17 cellular contexts compared by ENCODE assay signal in genomic region chr9:6631207-6631512, GRCh38. TPM values are rescaled to one million over a fixed set of nuclear protein-coding genes. Genes with fewer than 3 reads are reported as not detected.
A peak's percentile ranks its signal among the peaks of the same experiment; 100 is the strongest.
DNase-seq lines count a peak whose midpoint lies in the region; ATAC-seq and TF ChIP-seq lines count a peak whose summit lies in the region.
"Had no signal": no experiment of that assay in that cellular context is flagged by ENCODE, and none has a peak within 500 bp of the region (broad histone marks: within the 10 kb centered on the region; RNA-seq: fewer than 3 reads in every experiment).

No MANE protein-coding gene starts in this region.

- no peak overlapping the region for H2BK5ac ChIP-seq in H9 (ENCODE audit: insufficient read length, low read length)

- H3K9me3 Mint-ChIP-seq in H9, result no peaks in the 10 kb centered on the region
- H3K9me3 Mint-ChIP-seq: neural crest cell; stimulated activated naive CD8-positive, alpha-beta T cell treated with anti-CD3 and anti-CD28 coated beads, Interleukin-15, Interleukin-2, amounts not matched to agents 100 ng/mL and 50 ng/mL, for 24 hours had no signal

- H3K4me3 Mint-ChIP-seq in H9, result no peak overlapping the region
- H3K4me3 Mint-ChIP-seq: neural crest cell; stimulated activated naive CD8-positive, alpha-beta T cell treated with anti-CD3 and anti-CD28 coated beads, Interleukin-15, Interleukin-2, amounts not matched to agents 100 ng/mL and 50 ng/mL, for 24 hours had no signal

- no peak overlapping the region for H4K8ac ChIP-seq in H9 (replicated peaks; ENCODE audit: insufficient read length, low read depth, low read length)

- no peak overlapping the region for H3K4ac ChIP-seq in H9 (ENCODE audit: low read depth, low read length)

- H3K23ac ChIP-seq in H9 (ENCODE audit: insufficient read length, low read depth, low read length), result no peak overlapping the region

- no peak overlapping the region for H2BK120ac ChIP-seq in H9 (ENCODE audit: low read depth, low read length, poor library complexity, severe bottlenecking)

- DNase-seq in Caki2 (ENCODE audit: low read depth) (peak; percentile 47), H9 (no peak), tibial artery (no peak), NCI-H146 (lab: John Stamatoyannopoulos, UW) (no peak), GM19240 (ENCODE audit: insufficient read length, low spot score) (no peak), ovary (no peak)
- DNase-seq: HCEC 1CT; Kasumi-1; NCI-H2171; sigmoid colon; stimulated activated CD4-positive, alpha-beta T cell treated with anti-CD3 and anti-CD28 coated beads, Interleukin-4, amount 100 ng/mL, for 4 hours had no signal

- H3K9ac ChIP-seq in H9 (ENCODE audit: extremely low read depth, insufficient read length, low read length), result no peak overlapping the region

- H2AK5ac ChIP-seq in H9 (ENCODE audit: insufficient read length, low read length), result no peak overlapping the region

- ATAC-seq in GM19328 (IDR thresholded peaks at IDR 0.05; ENCODE audit: unreplicated experiment), result peak; percentile 32
- peak; percentile 14 for ATAC-seq in HG03565 (IDR thresholded peaks at IDR 0.05; ENCODE audit: unreplicated experiment)

- H3K9me3 ChIP-seq in H9 (ENCODE audit: control insufficient read depth, low read depth, low read length), result no peaks in the 10 kb centered on the region
- no peaks in the 10 kb centered on the region for H3K9me3 ChIP-seq in tibial artery
- no peaks in the 10 kb centered on the region for H3K9me3 ChIP-seq in ovary
- H3K9me3 ChIP-seq: ascending aorta, sigmoid colon had no signal

- H3K4me1 Mint-ChIP-seq in H9, result peaks cover 27 to 38% of the 10 kb centered on the region in 2 experiments

- H3K4me2 ChIP-seq in H9 (ENCODE audit: insufficient read depth, insufficient read length, low read length), result no peak overlapping the region

- no peak overlapping the region for H3K18ac ChIP-seq in H9 (ENCODE audit: insufficient read length, low read depth, low read length)

- H3K36me3 ChIP-seq in tibial artery (no peaks in the 10 kb centered on the region), ovary (no peaks in the 10 kb centered on the region)
- H3K36me3 ChIP-seq: ascending aorta, sigmoid colon had no signal

- no peak overlapping the region for H4K5ac ChIP-seq in H9 (ENCODE audit: insufficient read length, low read depth, low read length)

- H3K23me2 ChIP-seq in H9 (ENCODE audit: insufficient read length, low read depth, low read length, poor library complexity, severe bottlenecking), result no peaks in the 10 kb centered on the region

- H3K79me2 ChIP-seq in H9 (ENCODE audit: insufficient read depth, low read length), result peaks cover 13% of the 10 kb centered on the region; the same call in 1 of the 2 replicates

- H2BK12ac ChIP-seq in H9 (ENCODE audit: insufficient read length, low read depth, low read length), result no peak overlapping the region

- H3K4me1 ChIP-seq in H9 (ENCODE audit: insufficient read depth, low read length), result peaks cover 8% of the 10 kb centered on the region; the same call in 1 of the 2 replicates
- no peaks in the 10 kb centered on the region for H3K4me1 ChIP-seq in tibial artery
- H3K4me1 ChIP-seq in ovary (ENCODE audit: insufficient read depth), result no peaks in the 10 kb centered on the region
- H3K4me1 ChIP-seq: ascending aorta, sigmoid colon had no signal

- H3K36me3 Mint-ChIP-seq in H9 (ENCODE audit: insufficient read depth in 1 of 3, low read depth in 3 of 3), result peaks cover 0 to 1% (median 0%) of the 10 kb centered on the region in 3 experiments; a peak in 2 of 7 replicates

- no peaks in the 10 kb centered on the region for H3K27me3 ChIP-seq in H9 (ENCODE audit: insufficient read depth, low read length)
- H3K27me3 ChIP-seq in tibial artery, result no peaks in the 10 kb centered on the region
- no peaks in the 10 kb centered on the region for H3K27me3 ChIP-seq in ovary
- H3K27me3 ChIP-seq: ascending aorta, sigmoid colon had no signal

- no peak overlapping the region for H2AFZ ChIP-seq in H9 (ENCODE audit: low read length)

- no peak overlapping the region for H4K91ac ChIP-seq in H9 (ENCODE audit: insufficient read length, low read depth, low read length)

- H3K79me1 ChIP-seq in H9 (ENCODE audit: insufficient read depth, low read depth, low read length, poor library complexity, severe bottlenecking), result no peaks in the 10 kb centered on the region

- TF ChIP-seq EP300 in ovary (IDR thresholded peaks at IDR 0.05), result no peak

- no peaks in the 10 kb centered on the region for H3K27me3 Mint-ChIP-seq in H9 (ENCODE audit: low read depth)

- no peak overlapping the region for H3T11ph ChIP-seq in H9 (ENCODE audit: low read length)

- H3K27ac ChIP-seq in H9 (ENCODE audit: insufficient read length, low read depth, low read length) (no peak overlapping the region), tibial artery (no peak overlapping the region), ovary (no peak overlapping the region)
- H3K27ac ChIP-seq: ascending aorta, HL-60, sigmoid colon had no signal

- no peak overlapping the region for H3K56ac ChIP-seq in H9 (ENCODE audit: insufficient read length, low read depth, low read length)

- H2BK20ac ChIP-seq in H9 (ENCODE audit: low read depth, low read length, poor library complexity, severe bottlenecking), result no peak overlapping the region

- WGBS in H9 (ENCODE audit: extremely low coverage, insufficient read length, low lambda C conversion rate), result no CpG with 5 or more reads among the region's 4 CpGs
- WGBS in ovary, 3 donors, result 62 to 70% (median 69%) methylated on average over 4 of the region's 4 CpGs

- TF ChIP-seq POLR2A in ovary (IDR thresholded peaks at IDR 0.05), result no peak

- in situ Hi-C loops in Caki2 (cut with HindIII; ENCODE audit: low pct_unique_long_range_greater_than_20kb, low sequenced_read_pairs), result no loop called here

- no peaks in the 10 kb centered on the region for H4K20me1 ChIP-seq in H9 (ENCODE audit: control insufficient read depth, insufficient read depth, insufficient read length)

- H3K4me3 ChIP-seq in tibial artery, result no peak overlapping the region
- H3K4me3 ChIP-seq in ovary, result no peak overlapping the region
- H3K4me3 ChIP-seq: ascending aorta, sigmoid colon had no signal

- H3K14ac ChIP-seq in H9 (ENCODE audit: insufficient read depth, low read length), result no peak overlapping the region

- no peak overlapping the region for H2BK15ac ChIP-seq in H9 (ENCODE audit: low read depth, low read length)

- peak overlapping the region; percentile 25 to 34 (median 28); a peak in 4 of 7 replicates for H3K27ac Mint-ChIP-seq in H9
- H3K27ac Mint-ChIP-seq: stimulated activated naive CD8-positive, alpha-beta T cell treated with anti-CD3 and anti-CD28 coated beads, Interleukin-15, Interleukin-2, amounts not matched to agents 100 ng/mL and 50 ng/mL, for 24 hours had no signal

- intact Hi-C loops in tibial artery (cut with DNase I; ENCODE audit: low total_unique reads) (no loop called here), ovary (cut with DNase I) (no loop called here)

- no peak for TF ChIP-seq CTCF in H9 (conservative IDR thresholded peaks at IDR 0.05)
- no peak for TF ChIP-seq CTCF in tibial artery (IDR thresholded peaks at IDR 0.05)
- TF ChIP-seq CTCF in ovary (IDR thresholded peaks at IDR 0.05), result no peak

RNA-seq across cellular contexts. Expression of gene GLDC, which starts 14.4 kb away (rescaled TPM):
- 14.3 and 21.2 TPM in 2 replicates for total RNA-seq in Caki2 (2014; rRNA removed; shearing (Covaris generic); ENCODE audit: low replicate concordance)
- total RNA-seq in H9 (2021) (74.4 and 74.6 TPM in 2 replicates), ovary (1 to 10 TPM in 2 of 7 donors, under 1 TPM in 3, not detected in 2; 0.52 to 4.3 (median 0.79) TPM)
- under 1 TPM; 0.07 to 0.53 TPM for polyA plus RNA-seq in ovary
